Comparison of ENCODE assay signal across 8 cellular contexts in genomic region chr2:30165050-30165520, GRCh38. TPM values are rescaled to one million over a fixed set of nuclear protein-coding genes. Genes with fewer than 3 reads are reported as not detected.
DNase-seq lines count a peak whose midpoint lies in the region; ATAC-seq and TF ChIP-seq lines count a peak whose summit lies in the region.

No MANE protein-coding gene starts in this region.

- no peak overlapping the region for H3K4me3 ChIP-seq in dorsolateral prefrontal cortex
- H3K4me3 ChIP-seq in lung, result no peak overlapping the region

- intact Hi-C loops in dorsolateral prefrontal cortex (cut with DNase I), result loop anchor here (2.0 to 10.0 kb wide), 4 partner anchors 42 to 1170 kb away; no protein-coding TSS in a partner anchor

- DNase-seq in COR-L47 (lab: John Stamatoyannopoulos, UW) (peak; percentile 81), NCI-H524 treated with DMSO at 0.1 percent for 48 hours (lab: John Stamatoyannopoulos, UW) (peak; percentile 83), dorsolateral prefrontal cortex (peak in 6 of 10 donors; percentile 26 to 73 (median 41)), lung (ENCODE audit: low spot score) (peak; percentile 59)
- DNase-seq in activated CD4-positive, alpha-beta T cell treated with anti-CD3 and anti-CD28 coated beads for 24 hours (ENCODE audit: low read depth in 2 of 2), result peak; percentile 6 to 57
- DNase-seq in stimulated activated CD8-positive, alpha-beta memory T cell treated with anti-CD3 and anti-CD28 coated beads, Interleukin-7, amount 100 ng/mL, for 4 hours (ENCODE audit: low read depth in 2 of 2), result peak; percentile 36 to 46

- H3K4me1 ChIP-seq in lung (ENCODE audit: control insufficient read depth in 2 of 2, insufficient read depth in 2 of 2, low read length in 2 of 2), result no peaks in the 10 kb centered on the region

- TF ChIP-seq CTCF in dorsolateral prefrontal cortex (IDR thresholded peaks at IDR 0.05 in 54 of 56, conservative IDR thresholded peaks at IDR 0.05 in 2 of 56; ENCODE audit: low read depth in 1 of 56, partially characterized antibody in 56 of 56) (peak; percentile 88 to 97 (median 94)), lung (IDR thresholded peaks at IDR 0.05; ENCODE audit: control extremely low read depth, extremely low read depth) (peak; percentile 64)

- 17 to 18% methylated on average over 7 of the region's 7 CpGs for WGBS in lung, 2 donors

- ATAC-seq in GM19463 (IDR thresholded peaks at IDR 0.05; ENCODE audit: unreplicated experiment) (peak; percentile 81), HG03565 (IDR thresholded peaks at IDR 0.05; ENCODE audit: unreplicated experiment) (peak; percentile 85), lung (ENCODE audit: insufficient read depth, low FRiP score) (peak; percentile 87)

- H3K27me3 ChIP-seq in dorsolateral prefrontal cortex, result no peaks in the 10 kb centered on the region
- no peaks in the 10 kb centered on the region for H3K27me3 ChIP-seq in lung (ENCODE audit: control insufficient read depth, insufficient read depth)

- peaks cover 0 to 2% of the 10 kb centered on the region in 2 donors for H3K9me3 ChIP-seq in lung (ENCODE audit: control insufficient read depth in 2 of 2, insufficient read depth in 1 of 2, low read length in 1 of 2)

- peaks cover 3 to 4% of the 10 kb centered on the region in 2 donors for H3K36me3 ChIP-seq in lung (ENCODE audit: control insufficient read depth in 2 of 2, insufficient read depth in 2 of 2, low read length in 2 of 2)

- H3K27ac ChIP-seq in dorsolateral prefrontal cortex, result no peak overlapping the region
- no peak overlapping the region for H3K27ac ChIP-seq in lung (ENCODE audit: low read depth in 1 of 2, low read length in 1 of 2)

RNA-seq across cellular contexts. Expression of gene YPEL5, which starts 18.3 kb away (rescaled TPM):
- total RNA-seq in dorsolateral prefrontal cortex (100 to 1,000 TPM in 111 of 120 experiments, 10 to 100 TPM in 9; 79.6 to 221 (median 158) TPM), lung (100 to 1,000 TPM in 1 of 2 donors, 10 to 100 TPM in 1; 73.0 to 154 TPM)
- polyA plus RNA-seq in lung, result 10 to 100 TPM; 57.2 to 57.7 TPM

Comparison
In these comparisons a context has a peak if more than half of its experiments do, and no peak if none do; other contexts are left out.
1. DNase-seq: peak in every context shown above with its lines; median percentile 83 in NCI-H524 treated with DMSO at 0.1 percent for 48 hours; 81 in COR-L47; 59 in lung; 41 in dorsolateral prefrontal cortex; 41 in stimulated activated CD8-positive, alpha-beta memory T cell treated with anti-CD3 and anti-CD28 coated beads, Interleukin-7, amount 100 ng/mL, for 4 hours; 32 in activated CD4-positive, alpha-beta T cell treated with anti-CD3 and anti-CD28 coated beads for 24 hours.